In genomic region chr5:179880066-179880650, GRCh38 we compare ENCODE assay signal across 20 cellular contexts.
"Had no signal": no experiment of that assay in that cellular context is flagged by ENCODE, and none has a peak within 500 bp of the region (broad histone marks: within the 10 kb centered on the region; RNA-seq: fewer than 3 reads in every experiment).

No MANE protein-coding gene starts in this region.

- H3K27me3 ChIP-seq: neutrophil, ovary, vagina had no signal

- H3K36me3 ChIP-seq: ovary had no signal

- H3K9me3 ChIP-seq: neutrophil, prostate gland had no signal

- H3K27ac ChIP-seq: left ventricle myocardium inferior, neutrophil, ovary, prostate gland, vagina had no signal

- H3K4me1 ChIP-seq: left ventricle myocardium inferior, prostate gland had no signal

- H3K4me3 ChIP-seq: left ventricle myocardium inferior, ovary, prostate gland, smooth muscle cell, vagina had no signal

- H3K4me2 ChIP-seq: smooth muscle cell had no signal

- DNase-seq: activated CD4-positive, alpha-beta T cell treated with anti-CD3 and anti-CD28 coated beads for 36 hours; activated CD4-positive, CD25-positive, alpha-beta regulatory T cell; activated CD8-positive, alpha-beta memory T cell treated with anti-CD3 and anti-CD28 coated beads, Interleukin-2, amount 10 ng/mL, durations not matched to agents 7 days and 5 days; activated CD8-positive, alpha-beta T cell treated with anti-CD3 and anti-CD28 coated beads, Interleukin-2, amount 10 ng/mL, durations not matched to agents 7 days and 5 days; activated naive CD8-positive, alpha-beta T cell treated with anti-CD3 and anti-CD28 coated beads, Interleukin-2, amount 50 U/mL, for 24 hours; activated T-cell treated with anti-CD3 and anti-CD28 coated beads, Interleukin-2, amount 50 U/mL, for 48 hours; amygdala; foreskin fibroblast; head of caudate nucleus; hypothalamus; kidney glomerular epithelial cell; left ventricle myocardium inferior; ovary; stimulated activated CD4-positive, alpha-beta T cell treated with anti-CD3 and anti-CD28 coated beads, Interleukin-15, amount 100 ng/mL, for 24 hours; stimulated activated CD4-positive, alpha-beta T cell treated with anti-CD3 and anti-CD28 coated beads, Interleukin-2, amount 100 ng/mL, for 24 hours; T-cell had no signal

- ATAC-seq: activated CD4-positive, alpha-beta T cell treated with anti-CD3 and anti-CD28 coated beads for 36 hours; activated CD8-positive, alpha-beta memory T cell treated with anti-CD3 and anti-CD28 coated beads, Interleukin-2, amount 10 ng/mL, durations not matched to agents 7 days and 5 days; activated CD8-positive, alpha-beta T cell treated with anti-CD3 and anti-CD28 coated beads, Interleukin-2, amount 10 ng/mL, durations not matched to agents 7 days and 5 days; activated naive CD8-positive, alpha-beta T cell treated with anti-CD3 and anti-CD28 coated beads, Interleukin-2, amount 50 U/mL, for 24 hours; T-cell had no signal
